Comparison of ENCODE assay signal across 1 cellular context in the genomic region with DNA sequence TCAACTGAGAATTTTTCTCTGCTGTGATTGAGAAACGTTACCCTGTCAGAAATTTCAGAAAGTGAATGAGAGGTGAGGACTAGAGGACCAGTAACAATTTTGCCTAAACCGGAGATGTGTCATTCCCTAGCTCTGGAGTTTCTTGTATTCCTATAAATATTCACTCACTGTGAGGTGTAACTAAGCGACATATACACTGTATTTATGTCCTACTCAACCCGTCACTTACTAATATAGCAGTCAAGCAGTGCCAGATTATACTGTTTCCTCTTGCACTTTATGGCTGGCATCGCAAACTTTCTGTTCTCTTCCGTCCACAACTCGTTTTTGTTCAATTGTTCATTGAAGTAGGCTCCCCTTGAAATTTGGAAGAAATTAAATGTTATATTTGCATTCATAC.
"Had no signal": no experiment of that assay in that cellular context is flagged by ENCODE, and none has a peak within 500 bp of the region (broad histone marks: within the 10 kb centered on the region; RNA-seq: fewer than 3 reads in every experiment).

No MANE protein-coding gene starts in this region.

- H3K4me3 ChIP-seq: MG63 had no signal

- H3K36me3 ChIP-seq: MG63 had no signal

- H3K27me3 ChIP-seq: MG63 had no signal

- H3K9me3 ChIP-seq: MG63 had no signal
